In the genomic region with DNA sequence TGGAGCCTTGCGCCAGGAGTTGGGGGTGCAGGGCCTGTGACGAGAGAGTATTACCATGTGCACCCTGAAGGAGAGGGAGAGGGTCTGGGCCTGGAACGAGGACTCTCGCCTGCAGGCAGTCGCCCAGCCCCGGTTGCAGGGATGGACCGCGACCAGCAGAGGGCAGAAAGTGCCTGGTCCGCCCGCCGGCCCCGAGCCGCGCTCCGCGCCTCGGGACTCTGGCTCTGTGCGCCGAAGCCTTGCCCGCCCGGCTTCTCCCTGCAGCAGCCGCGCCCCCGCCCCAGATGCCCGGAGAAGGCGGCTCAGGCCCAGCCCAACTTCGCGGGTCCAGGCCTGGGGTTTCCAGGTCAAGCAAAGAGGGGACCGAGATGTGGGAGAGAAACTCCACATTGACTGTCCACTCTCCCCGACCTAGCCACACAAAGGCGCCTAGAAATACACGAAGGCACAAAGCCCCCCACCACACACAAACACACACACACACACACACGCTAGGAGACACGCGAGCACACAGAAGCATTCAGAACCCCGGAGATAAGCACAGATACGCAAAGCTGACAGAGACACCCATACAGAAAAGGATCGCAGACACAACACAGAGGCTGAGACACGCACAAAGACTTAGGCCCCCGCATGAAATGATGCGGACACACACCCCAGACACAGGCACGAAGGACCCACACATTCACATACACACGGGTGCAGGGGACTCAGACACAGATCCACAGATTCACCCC, we compare ENCODE assay signal across 9 cellular contexts. TPM values are rescaled to one million over a fixed set of nuclear protein-coding genes. Genes with fewer than 3 reads are reported as not detected.
DNase-seq lines count a peak whose midpoint lies in the region; ATAC-seq and TF ChIP-seq lines count a peak whose summit lies in the region.
"Had no signal": no experiment of that assay in that cellular context is flagged by ENCODE, and none has a peak within 500 bp of the region (broad histone marks: within the 10 kb centered on the region; RNA-seq: fewer than 3 reads in every experiment).

No MANE protein-coding gene starts in this region.

- peaks cover 6% of the 10 kb centered on the region for H3K4me1 Mint-ChIP-seq in activated T-helper 17 cell treated with anti-CD3 and anti-CD28 coated beads, Interleukin-2, amount 50 U/mL, for 72 hours

- TF ChIP-seq POLR2A in stomach (IDR thresholded peaks at IDR 0.05): no peak

- H3K27ac ChIP-seq in Panc1 (ENCODE audit: low read length): no peak overlapping the region
- no peak overlapping the region for H3K27ac ChIP-seq in neuronal stem cell (replicated peaks; ENCODE audit: low read length)
- no peak overlapping the region for H3K27ac ChIP-seq in stomach

- H3K36me3 ChIP-seq in Panc1 (ENCODE audit: control insufficient read depth, insufficient read depth, low read length) (no peaks in the 10 kb centered on the region), neuronal stem cell (replicated peaks in 1 of 2; ENCODE audit: control insufficient read depth in 2 of 2, insufficient read depth in 2 of 2, low read length in 2 of 2) (no peaks in the 10 kb centered on the region), stomach (no peaks in the 10 kb centered on the region)

- BruUV-seq in Panc1 (replicated peaks; lab: Mats Ljungman, UMichigan): no TSS peak

- in situ Hi-C loops in Panc1 (cut with HindIII; ENCODE audit: low pct_unique_long_range_greater_than_20kb, low sequenced_read_pairs): no loop called here

- H2AK5ac ChIP-seq in neuronal stem cell (ENCODE audit: low read depth, low read length): peak overlapping the region; percentile 93

- H3K4me3 Mint-ChIP-seq in activated T-helper 17 cell treated with anti-CD3 and anti-CD28 coated beads, Interleukin-2, amount 50 U/mL, for 72 hours: peak overlapping the region; percentile 66

- DNase-seq in COLO829 (ENCODE audit: low spot score): peak; percentile 69
- peak; percentile 60 for DNase-seq in HT1080 (ENCODE audit: low read depth)
- peak; percentile 18 for DNase-seq in Panc1 (ENCODE audit: low read depth, low spot score)
- DNase-seq in fibroblast of pulmonary artery (ENCODE audit: low read depth): peak; percentile 60
- DNase-seq in neuronal stem cell (ENCODE audit: low spot score): no peak
- DNase-seq in stomach: peak; percentile 81

- peak overlapping the region; percentile 84 for H3K9ac ChIP-seq in neuronal stem cell (ENCODE audit: low read depth, low read length, poor library complexity)

- no CpG with 5 or more reads among the region's 43 CpGs for WGBS in neuronal stem cell (ENCODE audit: extremely low coverage in 2 of 2, insufficient read length in 2 of 2, insufficient replicate concordance in 1 of 2), 2 donors
- WGBS in stomach, 5 donors: 0 to 2% (median 2%) methylated on average over 21 to 43 of the region's 43 CpGs

- peaks cover 6% of the 10 kb centered on the region for H3K36me3 Mint-ChIP-seq in activated T-helper 17 cell treated with anti-CD3 and anti-CD28 coated beads, Interleukin-2, amount 50 U/mL, for 72 hours (ENCODE audit: low read depth)

- H3K4ac ChIP-seq in neuronal stem cell (ENCODE audit: low read length): no peak overlapping the region

- no peaks in the 10 kb centered on the region for H3K27me3 ChIP-seq in Panc1 (ENCODE audit: control insufficient read depth, insufficient read depth, low read length)
- peaks cover 59 to 94% (median 93%) of the 10 kb centered on the region in 3 experiments for H3K27me3 ChIP-seq in neuronal stem cell (ENCODE audit: control insufficient read depth in 3 of 3, insufficient read depth in 3 of 3, low read depth in 1 of 3, low read length in 3 of 3)
- H3K27me3 ChIP-seq in stomach: peaks cover 31 to 99% (median 74%) of the 10 kb centered on the region in 3 donors

- H3K9me3 Mint-ChIP-seq in activated T-helper 17 cell treated with anti-CD3 and anti-CD28 coated beads, Interleukin-2, amount 50 U/mL, for 72 hours: no peaks in the 10 kb centered on the region

- peak overlapping the region; percentile 99 for H2BK15ac ChIP-seq in neuronal stem cell (ENCODE audit: low read length)

- H4K91ac ChIP-seq in neuronal stem cell (ENCODE audit: low read depth, low read length, poor library complexity): no peak overlapping the region

- H3K14ac ChIP-seq in neuronal stem cell (ENCODE audit: low read length): peak overlapping the region; percentile 97

- H2BK12ac ChIP-seq in neuronal stem cell (ENCODE audit: low read length): peak overlapping the region; percentile 94

- H4K8ac ChIP-seq in neuronal stem cell (ENCODE audit: low read depth, low read length): no peak overlapping the region

- peak overlapping the region; percentile 44 for H2AFZ ChIP-seq in neuronal stem cell (ENCODE audit: low read length)

- H3K4me3 ChIP-seq in Panc1 (ENCODE audit: low read depth in 2 of 2, low read length in 2 of 2) (peak overlapping the region in 1 of 2 experiments; percentile 38; a peak in 2 of 4 replicates), fibroblast of pulmonary artery (replicated peaks; ENCODE audit: low read depth, low read length) (no peak overlapping the region), neuronal stem cell (ENCODE audit: low read length in 2 of 2) (peak overlapping the region in 1 of 2 donors; percentile 66), stomach (peak overlapping the region; percentile 27 to 49 (median 32))

- H3K23ac ChIP-seq in neuronal stem cell (ENCODE audit: low read depth, low read length, poor library complexity): peak overlapping the region; percentile 44

- CTCF ChIA-PET in Panc1 (lab: Charles Lee): no interaction called here

- H3K9me3 ChIP-seq in Panc1 (ENCODE audit: control insufficient read depth, insufficient read depth, low read depth, low read length): no peaks in the 10 kb centered on the region
- peaks cover 0 to 5% of the 10 kb centered on the region in 2 donors for H3K9me3 ChIP-seq in neuronal stem cell (replicated peaks in 1 of 2; ENCODE audit: control insufficient read depth in 2 of 2, insufficient read depth in 1 of 2, low read depth in 1 of 2, low read length in 2 of 2)
- H3K9me3 ChIP-seq in stomach: no peaks in the 10 kb centered on the region

- H3K18ac ChIP-seq in neuronal stem cell (ENCODE audit: low read length): peak overlapping the region; percentile 97

- H3K4me1 ChIP-seq in Panc1 (ENCODE audit: control insufficient read depth, insufficient read depth, low read length) (no peaks in the 10 kb centered on the region), neuronal stem cell (ENCODE audit: control insufficient read depth in 2 of 2, insufficient read depth in 1 of 2, low read depth in 1 of 2, low read length in 2 of 2) (peaks cover 5 to 19% of the 10 kb centered on the region in 2 donors), stomach (peaks cover 39 to 56% (median 52%) of the 10 kb centered on the region in 4 donors)

- H3K27me3 Mint-ChIP-seq in activated T-helper 17 cell treated with anti-CD3 and anti-CD28 coated beads, Interleukin-2, amount 50 U/mL, for 72 hours: peaks cover 37% of the 10 kb centered on the region

- H3K27ac Mint-ChIP-seq in activated T-helper 17 cell treated with anti-CD3 and anti-CD28 coated beads, Interleukin-2, amount 50 U/mL, for 72 hours: no peak overlapping the region

- TF ChIP-seq EP300 in stomach (IDR thresholded peaks at IDR 0.05): no peak

- peak; percentile 86 for TF ChIP-seq CTCF in Panc1 (IDR thresholded peaks at IDR 0.05)
- peak; percentile 62 for TF ChIP-seq CTCF in fibroblast of pulmonary artery (IDR thresholded peaks at IDR 0.05; ENCODE audit: low read length, missing control alignments)
- peak in 5 of 7 experiments; percentile 71 to 91 (median 73) for TF ChIP-seq CTCF in stomach (IDR thresholded peaks at IDR 0.05)

- H3K4me2 ChIP-seq in neuronal stem cell (ENCODE audit: insufficient read depth, low read length, poor library complexity, severe bottlenecking): peak overlapping the region; percentile 73

- H2BK120ac ChIP-seq in neuronal stem cell (ENCODE audit: low read depth, low read length): peak overlapping the region; percentile 41

- no peak overlapping the region for H2BK5ac ChIP-seq in neuronal stem cell (ENCODE audit: low read length)

- H3K79me1 ChIP-seq in neuronal stem cell (ENCODE audit: low read depth, low read length): no peaks in the 10 kb centered on the region

- intact Hi-C loops in Panc1 (cut with micrococcal nuclease; ENCODE audit: unreplicated experiment): no loop called here
- intact Hi-C loops in stomach (cut with DNase I; ENCODE audit: low total_unique reads): loop anchor here (5.0 to 10.0 kb wide), 2 partner anchors 81 to 173 kb away; no protein-coding TSS in a partner anchor

- peak; percentile 82 for ATAC-seq in Panc1
- ATAC-seq in activated T-helper 17 cell treated with anti-CD3 and anti-CD28 coated beads, Interleukin-2, amount 50 U/mL, for 72 hours (replicated peaks): peak; percentile 73
- ATAC-seq in GM21390 (IDR thresholded peaks at IDR 0.05; ENCODE audit: unreplicated experiment): no peak

- POLR2A ChIA-PET in Panc1 (lab: Charles Lee): no interaction called here

RNA-seq across cellular contexts. Expression of a gene that starts 2.0 kb away (rescaled TPM):
- total RNA-seq in HT1080 (2014; rRNA removed; shearing (Covaris generic)): 0.55 and 1.3 TPM in 2 replicates
- polyA plus RNA-seq in HT1080 (2015; cell fraction: cytosol; rRNA removed): 2.4 and 3.2 TPM in 2 replicates
- polyA plus RNA-seq in HT1080 (2015; cell fraction: nucleus; rRNA removed): 0.86 and 1.5 TPM in 2 replicates
- total RNA-seq in Panc1 (2021; ENCODE audit: unreplicated experiment): 2.6 TPM
- 4.2 TPM for polyA plus RNA-seq in Panc1 (2012; ENCODE audit: insufficient read length)
- total RNA-seq in activated T-helper 17 cell treated with anti-CD3 and anti-CD28 coated beads, Interleukin-2, amount 50 U/mL, for 72 hours: not detected
- 0.22 TPM for polyA plus RNA-seq in neuronal stem cell (2013, experiment 1 of 2)
- polyA plus RNA-seq in neuronal stem cell (2013, experiment 2 of 2): 0.18 TPM
- total RNA-seq in stomach: not detected
- polyA plus RNA-seq in stomach: under 1 TPM in 1 of 3 donors, not detected in 2; 0.20 TPM
- total RNA-seq: T-helper 2 cell treated with Interferon-gamma antibody and Interleukin-4, amounts not matched to agents 100 ng/mL and 5 ng/mL, for 36 hours had no signal
